Comparison of ENCODE assay signal across 24 cellular contexts in genomic region chr21:38832664-38833063, GRCh38.
"Had no signal": no experiment of that assay in that cellular context is flagged by ENCODE, and none has a peak within 500 bp of the region (broad histone marks: within the 10 kb centered on the region; RNA-seq: fewer than 3 reads in every experiment).

No MANE protein-coding gene starts in this region.

- H3K36me3 Mint-ChIP-seq: brain; memory B cell; naive thymus-derived CD4-positive, alpha-beta T cell; neural progenitor cell had no signal

- H3K27me3 ChIP-seq: neural progenitor cell, ovary, suprapubic skin, transverse colon had no signal

- H3K4me3 ChIP-seq: left ventricle myocardium inferior, mucosa of descending colon, neural progenitor cell, ovary, psoas muscle, skin epidermis, suprapubic skin, transverse colon had no signal

- DNase-seq: activated B cell treated with CpG ODN at 0.5 μM for 24 hours; activated CD4-positive, alpha-beta T cell treated with anti-CD3 and anti-CD28 coated beads for 48 hours; activated CD8-positive, alpha-beta T cell treated with anti-CD3 and anti-CD28 coated beads, Interleukin-2, amount 10 ng/mL, durations not matched to agents 7 days and 5 days; activated T-cell treated with anti-CD3 and anti-CD28 coated beads, Interleukin-2, amount 50 U/mL, for 24 hours; central memory CD4-positive, alpha-beta T cell; erythroblast; head of caudate nucleus; left ventricle myocardium inferior; mucosa of descending colon; ovary; psoas muscle; right cardiac atrium; stimulated activated CD4-positive, alpha-beta T cell treated with anti-CD3 and anti-CD28 coated beads, Interleukin-15, amount 100 ng/mL, for 24 hours; stimulated activated CD4-positive, alpha-beta T cell treated with anti-CD3 and anti-CD28 coated beads, Interleukin-2, amount 100 ng/mL, for 48 hours; stimulated activated naive CD8-positive, alpha-beta T cell treated with anti-CD3 and anti-CD28 coated beads, Interleukin-15, amount 100 ng/mL, for 72 hours; T-helper 9 cell; transverse colon had no signal

- H3K27ac ChIP-seq: neural progenitor cell, ovary had no signal

- H3K27ac Mint-ChIP-seq: activated B cell treated with CpG ODN at 0.5 μM for 24 hours; activated CD8-positive, alpha-beta T cell treated with anti-CD3 and anti-CD28 coated beads, Interleukin-2, amount 10 ng/mL, durations not matched to agents 7 days and 5 days; activated T-cell treated with anti-CD3 and anti-CD28 coated beads, Interleukin-2, amount 50 U/mL, for 24 hours; neural progenitor cell had no signal

- H3K36me3 ChIP-seq: left ventricle myocardium inferior, neural progenitor cell, ovary, suprapubic skin, transverse colon had no signal

- ATAC-seq: activated CD8-positive, alpha-beta T cell treated with anti-CD3 and anti-CD28 coated beads, Interleukin-2, amount 10 ng/mL, durations not matched to agents 7 days and 5 days; naive thymus-derived CD4-positive, alpha-beta T cell; psoas muscle; stimulated activated naive CD8-positive, alpha-beta T cell treated with anti-CD3 and anti-CD28 coated beads, Interleukin-15, amount 100 ng/mL, for 72 hours had no signal

- H2AFZ ChIP-seq: neural progenitor cell had no signal

- H3K4me1 ChIP-seq: neural progenitor cell had no signal

- H3K9me3 Mint-ChIP-seq: activated B cell treated with CpG ODN at 0.5 μM for 24 hours; activated naive CD4-positive, alpha-beta T cell treated with anti-CD3 and anti-CD28 coated beads for 36 hours; activated T-cell treated with anti-CD3 and anti-CD28 coated beads, Interleukin-2, amount 50 U/mL, for 24 hours; memory B cell had no signal

- H3K4me3 Mint-ChIP-seq: activated B cell treated with CpG ODN at 0.5 μM for 24 hours; activated CD8-positive, alpha-beta T cell treated with anti-CD3 and anti-CD28 coated beads, Interleukin-2, amount 10 ng/mL, durations not matched to agents 7 days and 5 days; activated naive CD4-positive, alpha-beta T cell treated with anti-CD3 and anti-CD28 coated beads for 36 hours; activated T-cell treated with anti-CD3 and anti-CD28 coated beads, Interleukin-2, amount 50 U/mL, for 24 hours; brain; memory B cell; naive thymus-derived CD4-positive, alpha-beta T cell; neural progenitor cell; stimulated activated naive CD8-positive, alpha-beta T cell treated with anti-CD3 and anti-CD28 coated beads, Interleukin-15, amount 100 ng/mL, for 72 hours had no signal

- H3K9me3 ChIP-seq: left ventricle myocardium inferior, mucosa of descending colon, ovary, psoas muscle, suprapubic skin, transverse colon had no signal

- H3K4me2 ChIP-seq: neural progenitor cell had no signal
